In the genomic region with DNA sequence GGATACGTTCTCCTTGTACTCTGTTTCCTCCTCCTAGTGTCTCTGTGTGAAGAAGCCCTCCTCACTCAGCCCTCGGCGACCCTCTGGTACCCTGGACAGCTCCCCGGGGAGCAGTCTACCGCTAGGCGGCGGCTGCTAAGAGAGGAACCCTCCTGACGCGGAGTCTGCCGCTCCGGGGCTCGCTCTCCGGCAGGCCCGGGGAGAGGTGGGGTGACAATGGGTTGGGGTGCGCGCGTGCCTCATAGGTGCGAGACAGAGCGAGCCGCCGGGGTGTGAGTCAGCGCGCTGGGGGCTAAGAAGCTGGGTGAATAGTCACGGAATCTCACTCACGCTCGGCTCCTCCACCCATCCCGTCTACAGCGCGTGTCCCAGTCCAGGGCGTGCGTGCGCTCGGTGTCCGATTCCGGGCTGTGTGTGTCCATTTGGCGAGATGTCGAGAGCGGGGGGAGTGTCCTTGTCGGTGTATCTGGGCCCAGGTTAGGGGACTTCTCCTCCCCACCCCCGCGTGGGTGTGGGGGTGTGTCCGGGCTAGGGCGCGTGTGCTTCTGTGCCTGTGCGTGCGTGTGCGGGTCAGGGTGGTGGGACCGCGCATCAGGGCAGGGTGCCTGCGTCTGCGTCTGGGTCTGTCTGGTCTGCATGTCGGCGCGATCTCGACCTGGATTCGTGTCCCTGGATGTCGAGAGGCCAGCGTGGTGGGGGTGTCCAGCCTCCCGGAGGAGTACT, we compare ENCODE assay signal across 1 cellular context.
TF ChIP-seq lines count a peak whose summit lies in the region.

No MANE protein-coding gene starts in this region.

TF ChIP-seq in HepG2, 621 proteins besides CTCF, POLR2A, EP300 and RAD21 (continued from another document and continues in another):
- TF ChIP-seq KDM5A (IDR thresholded peaks at IDR 0.05; ENCODE audit: borderline replicate concordance, low read length) (no peak), AKAP8 (CRISPR knock-in tag; IDR thresholded peaks at IDR 0.05) (no peak), TOPORS (CRISPR knock-in tag; IDR thresholded peaks at IDR 0.05) (0 out of 2 replicates have a peak, but pooled peaks have one; percentile 60), NFE2 (CRISPR knock-in tag; IDR thresholded peaks at IDR 0.05) (no peak), NFKB2 (CRISPR knock-in tag; IDR thresholded peaks at IDR 0.05; ENCODE audit: borderline replicate concordance) (peak; percentile 97), RAD51 (IDR thresholded peaks at IDR 0.05; ENCODE audit: borderline replicate concordance) (no peak), ZNF292 (CRISPR knock-in tag; IDR thresholded peaks at IDR 0.05; ENCODE audit: borderline replicate concordance, low read depth) (no peak), SKI (IDR thresholded peaks at IDR 0.05; ENCODE audit: partially characterized antibody) (no peak), NFYC (CRISPR knock-in tag; IDR thresholded peaks at IDR 0.05) (peak; percentile 54), HDAC2 (CRISPR knock-in tag; IDR thresholded peaks at IDR 0.05) (peak; percentile 88), ZFP41 (CRISPR knock-in tag; IDR thresholded peaks at IDR 0.05; ENCODE audit: borderline replicate concordance) (no peak), ELF3 (CRISPR knock-in tag; IDR thresholded peaks at IDR 0.05) (0 out of 2 replicates have a peak, but pooled peaks have one; percentile 37), XBP1 (CRISPR knock-in tag; IDR thresholded peaks at IDR 0.05) (no peak), ZC3H4 (CRISPR knock-in tag; IDR thresholded peaks at IDR 0.05; ENCODE audit: borderline replicate concordance) (peak; percentile 86; the same call in 1 of the 2 replicates), ISL2 (CRISPR knock-in tag; IDR thresholded peaks at IDR 0.05) (no peak), KMT2B (CRISPR knock-in tag; IDR thresholded peaks at IDR 0.05) (peak; percentile 82), SNAI1 (CRISPR knock-in tag; IDR thresholded peaks at IDR 0.05; ENCODE audit: borderline replicate concordance) (peak; percentile 94; the same call in 1 of the 2 replicates), FOXA3 (CRISPR knock-in tag; IDR thresholded peaks at IDR 0.05) (peak; percentile 31; the same call in 1 of the 2 replicates), ZBTB1 (CRISPR knock-in tag; IDR thresholded peaks at IDR 0.05; ENCODE audit: borderline replicate concordance) (0 out of 2 replicates have a peak, but pooled peaks have one; percentile 47), REL (CRISPR knock-in tag; conservative IDR thresholded peaks at IDR 0.05) (peak; percentile 80; the same call in 1 of the 2 replicates), GZF1 (CRISPR knock-in tag; IDR thresholded peaks at IDR 0.05) (0 out of 2 replicates have a peak, but pooled peaks have one; percentile 41), CENPT (CRISPR knock-in tag; IDR thresholded peaks at IDR 0.05; ENCODE audit: low read depth) (peak; percentile 87; the same call in 1 of the 2 replicates), U2AF1 (optimal IDR thresholded peaks at IDR 0.05; ENCODE audit: low read depth, low read length) (no peak), GABPB1 (CRISPR knock-in tag; IDR thresholded peaks at IDR 0.05) (peak; percentile 39)
- TF ChIP-seq, protein P1, sequence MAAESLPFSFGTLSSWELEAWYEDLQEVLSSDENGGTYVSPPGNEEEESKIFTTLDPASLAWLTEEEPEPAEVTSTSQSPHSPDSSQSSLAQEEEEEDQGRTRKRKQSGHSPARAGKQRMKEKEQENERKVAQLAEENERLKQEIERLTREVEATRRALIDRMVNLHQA (CRISPR knock-in tag; IDR thresholded peaks at IDR 0.05), result no peak
- TF ChIP-seq, protein P2, sequence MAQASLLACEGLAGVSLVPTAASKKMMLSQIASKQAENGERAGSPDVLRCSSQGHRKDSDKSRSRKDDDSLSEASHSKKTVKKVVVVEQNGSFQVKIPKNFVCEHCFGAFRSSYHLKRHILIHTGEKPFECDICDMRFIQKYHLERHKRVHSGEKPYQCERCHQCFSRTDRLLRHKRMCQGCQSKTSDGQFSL (CRISPR knock-in tag; IDR thresholded peaks at IDR 0.05), result no peak
- TF ChIP-seq, protein P3, sequence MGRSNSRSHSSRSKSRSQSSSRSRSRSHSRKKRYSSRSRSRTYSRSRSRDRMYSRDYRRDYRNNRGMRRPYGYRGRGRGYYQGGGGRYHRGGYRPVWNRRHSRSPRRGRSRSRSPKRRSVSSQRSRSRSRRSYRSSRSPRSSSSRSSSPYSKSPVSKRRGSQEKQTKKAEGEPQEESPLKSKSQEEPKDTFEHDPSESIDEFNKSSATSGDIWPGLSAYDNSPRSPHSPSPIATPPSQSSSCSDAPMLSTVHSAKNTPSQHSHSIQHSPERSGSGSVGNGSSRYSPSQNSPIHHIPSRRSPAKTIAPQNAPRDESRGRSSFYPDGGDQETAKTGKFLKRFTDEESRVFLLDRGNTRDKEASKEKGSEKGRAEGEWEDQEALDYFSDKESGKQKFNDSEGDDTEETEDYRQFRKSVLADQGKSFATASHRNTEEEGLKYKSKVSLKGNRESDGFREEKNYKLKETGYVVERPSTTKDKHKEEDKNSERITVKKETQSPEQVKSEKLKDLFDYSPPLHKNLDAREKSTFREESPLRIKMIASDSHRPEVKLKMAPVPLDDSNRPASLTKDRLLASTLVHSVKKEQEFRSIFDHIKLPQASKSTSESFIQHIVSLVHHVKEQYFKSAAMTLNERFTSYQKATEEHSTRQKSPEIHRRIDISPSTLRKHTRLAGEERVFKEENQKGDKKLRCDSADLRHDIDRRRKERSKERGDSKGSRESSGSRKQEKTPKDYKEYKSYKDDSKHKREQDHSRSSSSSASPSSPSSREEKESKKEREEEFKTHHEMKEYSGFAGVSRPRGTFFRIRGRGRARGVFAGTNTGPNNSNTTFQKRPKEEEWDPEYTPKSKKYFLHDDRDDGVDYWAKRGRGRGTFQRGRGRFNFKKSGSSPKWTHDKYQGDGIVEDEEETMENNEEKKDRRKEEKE (IDR thresholded peaks at IDR 0.05), result no peak
- TF ChIP-seq, protein P4, sequence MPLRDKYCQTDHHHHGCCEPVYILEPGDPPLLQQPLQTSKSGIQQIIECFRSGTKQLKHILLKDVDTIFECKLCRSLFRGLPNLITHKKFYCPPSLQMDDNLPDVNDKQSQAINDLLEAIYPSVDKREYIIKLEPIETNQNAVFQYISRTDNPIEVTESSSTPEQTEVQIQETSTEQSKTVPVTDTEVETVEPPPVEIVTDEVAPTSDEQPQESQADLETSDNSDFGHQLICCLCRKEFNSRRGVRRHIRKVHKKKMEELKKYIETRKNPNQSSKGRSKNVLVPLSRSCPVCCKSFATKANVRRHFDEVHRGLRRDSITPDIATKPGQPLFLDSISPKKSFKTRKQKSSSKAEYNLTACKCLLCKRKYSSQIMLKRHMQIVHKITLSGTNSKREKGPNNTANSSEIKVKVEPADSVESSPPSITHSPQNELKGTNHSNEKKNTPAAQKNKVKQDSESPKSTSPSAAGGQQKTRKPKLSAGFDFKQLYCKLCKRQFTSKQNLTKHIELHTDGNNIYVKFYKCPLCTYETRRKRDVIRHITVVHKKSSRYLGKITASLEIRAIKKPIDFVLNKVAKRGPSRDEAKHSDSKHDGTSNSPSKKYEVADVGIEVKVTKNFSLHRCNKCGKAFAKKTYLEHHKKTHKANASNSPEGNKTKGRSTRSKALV (CRISPR knock-in tag; IDR thresholded peaks at IDR 0.05), result no peak
- TF ChIP-seq, protein P5, sequence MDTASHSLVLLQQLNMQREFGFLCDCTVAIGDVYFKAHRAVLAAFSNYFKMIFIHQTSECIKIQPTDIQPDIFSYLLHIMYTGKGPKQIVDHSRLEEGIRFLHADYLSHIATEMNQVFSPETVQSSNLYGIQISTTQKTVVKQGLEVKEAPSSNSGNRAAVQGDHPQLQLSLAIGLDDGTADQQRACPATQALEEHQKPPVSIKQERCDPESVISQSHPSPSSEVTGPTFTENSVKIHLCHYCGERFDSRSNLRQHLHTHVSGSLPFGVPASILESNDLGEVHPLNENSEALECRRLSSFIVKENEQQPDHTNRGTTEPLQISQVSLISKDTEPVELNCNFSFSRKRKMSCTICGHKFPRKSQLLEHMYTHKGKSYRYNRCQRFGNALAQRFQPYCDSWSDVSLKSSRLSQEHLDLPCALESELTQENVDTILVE (CRISPR knock-in tag; IDR thresholded peaks at IDR 0.05), result peak; percentile 75
- TF ChIP-seq, protein P6, sequence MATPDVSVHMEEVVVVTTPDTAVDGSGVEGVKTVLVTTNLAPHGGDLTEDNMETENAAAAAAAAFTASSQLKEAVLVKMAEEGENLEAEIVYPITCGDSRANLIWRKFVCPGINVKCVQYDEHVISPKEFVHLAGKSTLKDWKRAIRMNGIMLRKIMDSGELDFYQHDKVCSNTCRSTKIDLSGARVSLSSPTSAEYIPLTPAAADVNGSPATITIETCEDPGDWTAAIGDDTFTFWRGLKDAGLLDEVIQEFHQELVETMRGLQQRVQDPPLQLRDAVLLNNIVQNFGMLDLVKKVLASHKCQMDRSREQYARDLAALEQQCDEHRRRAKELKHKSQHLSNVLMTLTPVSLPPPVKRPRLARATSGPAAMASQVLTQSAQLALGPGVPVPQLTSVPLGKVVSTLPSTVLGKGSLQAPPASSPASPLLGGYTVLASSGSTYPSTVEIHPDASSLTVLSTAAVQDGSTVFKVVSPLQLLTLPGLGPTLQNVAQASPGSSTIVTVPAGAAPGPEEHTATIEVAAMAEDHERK (CRISPR knock-in tag; IDR thresholded peaks at IDR 0.05; ENCODE audit: low read depth), result no peak
- TF ChIP-seq, protein P7, sequence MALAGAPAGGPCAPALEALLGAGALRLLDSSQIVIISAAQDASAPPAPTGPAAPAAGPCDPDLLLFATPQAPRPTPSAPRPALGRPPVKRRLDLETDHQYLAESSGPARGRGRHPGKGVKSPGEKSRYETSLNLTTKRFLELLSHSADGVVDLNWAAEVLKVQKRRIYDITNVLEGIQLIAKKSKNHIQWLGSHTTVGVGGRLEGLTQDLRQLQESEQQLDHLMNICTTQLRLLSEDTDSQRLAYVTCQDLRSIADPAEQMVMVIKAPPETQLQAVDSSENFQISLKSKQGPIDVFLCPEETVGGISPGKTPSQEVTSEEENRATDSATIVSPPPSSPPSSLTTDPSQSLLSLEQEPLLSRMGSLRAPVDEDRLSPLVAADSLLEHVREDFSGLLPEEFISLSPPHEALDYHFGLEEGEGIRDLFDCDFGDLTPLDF (CRISPR knock-in tag; IDR thresholded peaks at IDR 0.05), result no peak
- TF ChIP-seq, protein P8, sequence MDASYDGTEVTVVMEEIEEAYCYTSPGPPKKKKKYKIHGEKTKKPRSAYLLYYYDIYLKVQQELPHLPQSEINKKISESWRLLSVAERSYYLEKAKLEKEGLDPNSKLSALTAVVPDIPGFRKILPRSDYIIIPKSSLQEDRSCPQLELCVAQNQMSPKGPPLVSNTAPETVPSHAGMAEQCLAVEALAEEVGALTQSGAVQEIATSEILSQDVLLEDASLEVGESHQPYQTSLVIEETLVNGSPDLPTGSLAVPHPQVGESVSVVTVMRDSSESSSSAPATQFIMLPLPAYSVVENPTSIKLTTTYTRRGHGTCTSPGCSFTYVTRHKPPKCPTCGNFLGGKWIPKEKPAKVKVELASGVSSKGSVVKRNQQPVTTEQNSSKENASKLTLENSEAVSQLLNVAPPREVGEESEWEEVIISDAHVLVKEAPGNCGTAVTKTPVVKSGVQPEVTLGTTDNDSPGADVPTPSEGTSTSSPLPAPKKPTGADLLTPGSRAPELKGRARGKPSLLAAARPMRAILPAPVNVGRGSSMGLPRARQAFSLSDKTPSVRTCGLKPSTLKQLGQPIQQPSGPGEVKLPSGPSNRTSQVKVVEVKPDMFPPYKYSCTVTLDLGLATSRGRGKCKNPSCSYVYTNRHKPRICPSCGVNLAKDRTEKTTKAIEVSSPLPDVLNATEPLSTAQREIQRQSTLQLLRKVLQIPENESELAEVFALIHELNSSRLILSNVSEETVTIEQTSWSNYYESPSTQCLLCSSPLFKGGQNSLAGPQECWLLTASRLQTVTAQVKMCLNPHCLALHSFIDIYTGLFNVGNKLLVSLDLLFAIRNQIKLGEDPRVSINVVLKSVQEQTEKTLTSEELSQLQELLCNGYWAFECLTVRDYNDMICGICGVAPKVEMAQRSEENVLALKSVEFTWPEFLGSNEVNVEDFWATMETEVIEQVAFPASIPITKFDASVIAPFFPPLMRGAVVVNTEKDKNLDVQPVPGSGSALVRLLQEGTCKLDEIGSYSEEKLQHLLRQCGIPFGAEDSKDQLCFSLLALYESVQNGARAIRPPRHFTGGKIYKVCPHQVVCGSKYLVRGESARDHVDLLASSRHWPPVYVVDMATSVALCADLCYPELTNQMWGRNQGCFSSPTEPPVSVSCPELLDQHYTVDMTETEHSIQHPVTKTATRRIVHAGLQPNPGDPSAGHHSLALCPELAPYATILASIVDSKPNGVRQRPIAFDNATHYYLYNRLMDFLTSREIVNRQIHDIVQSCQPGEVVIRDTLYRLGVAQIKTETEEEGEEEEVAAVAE (CRISPR knock-in tag; IDR thresholded peaks at IDR 0.05; ENCODE audit: borderline replicate concordance), result peak; percentile 83
- TF ChIP-seq, protein P9, sequence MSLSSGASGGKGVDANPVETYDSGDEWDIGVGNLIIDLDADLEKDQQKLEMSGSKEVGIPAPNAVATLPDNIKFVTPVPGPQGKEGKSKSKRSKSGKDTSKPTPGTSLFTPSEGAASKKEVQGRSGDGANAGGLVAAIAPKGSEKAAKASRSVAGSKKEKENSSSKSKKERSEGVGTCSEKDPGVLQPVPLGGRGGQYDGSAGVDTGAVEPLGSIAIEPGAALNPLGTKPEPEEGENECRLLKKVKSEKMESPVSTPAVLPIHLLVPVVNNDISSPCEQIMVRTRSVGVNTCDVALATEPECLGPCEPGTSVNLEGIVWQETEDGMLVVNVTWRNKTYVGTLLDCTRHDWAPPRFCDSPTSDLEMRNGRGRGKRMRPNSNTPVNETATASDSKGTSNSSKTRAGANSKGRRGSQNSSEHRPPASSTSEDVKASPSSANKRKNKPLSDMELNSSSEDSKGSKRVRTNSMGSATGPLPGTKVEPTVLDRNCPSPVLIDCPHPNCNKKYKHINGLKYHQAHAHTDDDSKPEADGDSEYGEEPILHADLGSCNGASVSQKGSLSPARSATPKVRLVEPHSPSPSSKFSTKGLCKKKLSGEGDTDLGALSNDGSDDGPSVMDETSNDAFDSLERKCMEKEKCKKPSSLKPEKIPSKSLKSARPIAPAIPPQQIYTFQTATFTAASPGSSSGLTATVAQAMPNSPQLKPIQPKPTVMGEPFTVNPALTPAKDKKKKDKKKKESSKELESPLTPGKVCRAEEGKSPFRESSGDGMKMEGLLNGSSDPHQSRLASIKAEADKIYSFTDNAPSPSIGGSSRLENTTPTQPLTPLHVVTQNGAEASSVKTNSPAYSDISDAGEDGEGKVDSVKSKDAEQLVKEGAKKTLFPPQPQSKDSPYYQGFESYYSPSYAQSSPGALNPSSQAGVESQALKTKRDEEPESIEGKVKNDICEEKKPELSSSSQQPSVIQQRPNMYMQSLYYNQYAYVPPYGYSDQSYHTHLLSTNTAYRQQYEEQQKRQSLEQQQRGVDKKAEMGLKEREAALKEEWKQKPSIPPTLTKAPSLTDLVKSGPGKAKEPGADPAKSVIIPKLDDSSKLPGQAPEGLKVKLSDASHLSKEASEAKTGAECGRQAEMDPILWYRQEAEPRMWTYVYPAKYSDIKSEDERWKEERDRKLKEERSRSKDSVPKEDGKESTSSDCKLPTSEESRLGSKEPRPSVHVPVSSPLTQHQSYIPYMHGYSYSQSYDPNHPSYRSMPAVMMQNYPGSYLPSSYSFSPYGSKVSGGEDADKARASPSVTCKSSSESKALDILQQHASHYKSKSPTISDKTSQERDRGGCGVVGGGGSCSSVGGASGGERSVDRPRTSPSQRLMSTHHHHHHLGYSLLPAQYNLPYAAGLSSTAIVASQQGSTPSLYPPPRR (CRISPR knock-in tag; IDR thresholded peaks at IDR 0.05; ENCODE audit: borderline replicate concordance), result no peak
